In the genomic region with DNA sequence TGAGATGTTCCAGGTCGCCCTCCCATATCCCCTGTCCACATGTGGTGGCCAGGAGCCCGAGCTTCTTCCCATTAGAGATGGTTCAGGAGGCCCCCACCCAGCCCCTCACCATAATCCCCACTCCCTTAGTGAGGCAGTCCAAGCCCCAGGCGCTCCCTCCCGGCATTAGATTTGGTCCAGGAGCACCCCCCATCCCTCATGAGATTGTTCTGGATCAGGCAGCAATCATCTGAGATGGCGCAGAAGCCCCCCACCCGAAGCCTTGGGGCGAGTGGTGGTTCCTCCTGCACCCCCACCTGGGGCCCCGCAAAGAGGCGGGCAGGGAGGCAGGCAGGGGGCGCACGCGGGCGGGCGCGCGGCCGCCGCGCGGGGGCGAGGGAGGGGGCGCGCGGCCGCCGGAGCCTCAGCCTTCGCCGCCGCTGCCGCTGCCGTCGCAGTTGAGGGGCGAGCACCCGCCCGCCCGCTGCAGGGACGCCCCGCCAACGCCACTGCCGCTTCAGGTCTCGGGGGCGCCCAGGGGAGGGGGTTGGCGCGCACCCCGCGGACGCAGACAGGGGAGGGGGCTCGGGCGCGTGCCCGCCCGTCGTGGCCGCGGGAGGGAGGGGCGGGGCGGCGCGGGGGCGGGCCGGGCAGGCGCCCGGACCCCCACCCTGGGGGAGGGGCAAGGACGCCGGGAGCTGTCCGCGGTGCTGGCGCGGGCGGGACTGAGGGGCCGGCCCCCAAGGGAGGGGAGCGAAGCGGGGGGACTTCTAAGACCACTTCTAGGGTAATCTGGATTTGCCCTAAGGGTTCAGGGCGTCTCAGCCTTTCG, we compare ENCODE assay signal across 9 cellular contexts. TPM values are rescaled to one million over a fixed set of nuclear protein-coding genes. Genes with fewer than 3 reads are reported as not detected.
DNase-seq lines count a peak whose midpoint lies in the region; ATAC-seq and TF ChIP-seq lines count a peak whose summit lies in the region.
"Had no signal": no experiment of that assay in that cellular context is flagged by ENCODE, and none has a peak within 500 bp of the region (broad histone marks: within the 10 kb centered on the region; RNA-seq: fewer than 3 reads in every experiment).

No MANE protein-coding gene starts in this region.

- H2BK12ac ChIP-seq in neuronal stem cell (ENCODE audit: low read length) = no peak overlapping the region

- H3K14ac ChIP-seq in neuronal stem cell (ENCODE audit: low read length) = no peak overlapping the region

- H2AFZ ChIP-seq in neuronal stem cell (ENCODE audit: low read length) = peak overlapping the region; percentile 92

- no peaks in the 10 kb centered on the region for H3K9me3 ChIP-seq in neuronal stem cell (replicated peaks in 1 of 2; ENCODE audit: control insufficient read depth in 2 of 2, insufficient read depth in 1 of 2, low read depth in 1 of 2, low read length in 2 of 2)
- H3K9me3 ChIP-seq: right lobe of liver had no signal

- ATAC-seq in HG03196 (IDR thresholded peaks at IDR 0.05; ENCODE audit: unreplicated experiment) = no peak
- no peak for ATAC-seq in HG02588 (IDR thresholded peaks at IDR 0.05; ENCODE audit: unreplicated experiment)

- WGBS in neuronal stem cell (ENCODE audit: extremely low coverage in 2 of 2, insufficient read length in 2 of 2, insufficient replicate concordance in 1 of 2), 2 donors = no CpG with 5 or more reads among the region's 75 CpGs

- H3K4me2 ChIP-seq in neuronal stem cell (ENCODE audit: insufficient read depth, low read length, poor library complexity, severe bottlenecking) = peak overlapping the region; percentile 31

- H4K8ac ChIP-seq in neuronal stem cell (ENCODE audit: low read depth, low read length) = no peak overlapping the region

- H2BK15ac ChIP-seq in neuronal stem cell (ENCODE audit: low read length) = no peak overlapping the region

- peak; percentile 59 for DNase-seq in activated CD8-positive, alpha-beta memory T cell treated with anti-CD3 and anti-CD28 coated beads, Interleukin-2, amount 50 U/mL, for 48 hours
- DNase-seq in activated CD8-positive, alpha-beta memory T cell treated with anti-CD3 and anti-CD28 coated beads for 24 hours = no peak
- DNase-seq in choroid plexus epithelial cell (ENCODE audit: low read depth) (no peak), neuronal stem cell (ENCODE audit: low spot score) (peak; percentile 72), HPDE6-E6E7 (ENCODE audit: extremely low spot score) (no peak)

- H2BK5ac ChIP-seq in neuronal stem cell (ENCODE audit: low read length) = no peak overlapping the region

- H3K4ac ChIP-seq in neuronal stem cell (ENCODE audit: low read length) = no peak overlapping the region

- H3K18ac ChIP-seq in neuronal stem cell (ENCODE audit: low read length) = peak overlapping the region; percentile 93

- H3K4me3 ChIP-seq in choroid plexus epithelial cell (ENCODE audit: low read depth, low read length) (no peak overlapping the region), neuronal stem cell (ENCODE audit: low read length in 2 of 2) (peak overlapping the region; percentile 39 to 80)

- TF ChIP-seq CTCF in choroid plexus epithelial cell (conservative IDR thresholded peaks at IDR 0.05; ENCODE audit: low read depth, low read length) = peak; percentile 23

- no peaks in the 10 kb centered on the region for H3K79me1 ChIP-seq in neuronal stem cell (ENCODE audit: low read depth, low read length)

- H4K91ac ChIP-seq in neuronal stem cell (ENCODE audit: low read depth, low read length, poor library complexity) = no peak overlapping the region

- H3K23ac ChIP-seq in neuronal stem cell (ENCODE audit: low read depth, low read length, poor library complexity) = peak overlapping the region; percentile 57

- peaks cover 0 to 8% (median 2%) of the 10 kb centered on the region in 3 experiments for H3K27me3 ChIP-seq in neuronal stem cell (ENCODE audit: control insufficient read depth in 3 of 3, insufficient read depth in 3 of 3, low read depth in 1 of 3, low read length in 3 of 3)
- H3K27me3 ChIP-seq: right lobe of liver had no signal

- H3K27ac ChIP-seq in neuronal stem cell (replicated peaks; ENCODE audit: low read length) = no peak overlapping the region
- H3K27ac ChIP-seq: right lobe of liver had no signal

- no peak overlapping the region for H2BK120ac ChIP-seq in neuronal stem cell (ENCODE audit: low read depth, low read length)

- no peaks in the 10 kb centered on the region for H3K36me3 ChIP-seq in neuronal stem cell (replicated peaks in 1 of 2; ENCODE audit: control insufficient read depth in 2 of 2, insufficient read depth in 2 of 2, low read length in 2 of 2)
- H3K36me3 ChIP-seq: right lobe of liver had no signal

- peak overlapping the region; percentile 88 for H3K9ac ChIP-seq in neuronal stem cell (ENCODE audit: low read depth, low read length, poor library complexity)

- peaks cover 9 to 10% of the 10 kb centered on the region in 2 donors for H3K4me1 ChIP-seq in neuronal stem cell (ENCODE audit: control insufficient read depth in 2 of 2, insufficient read depth in 1 of 2, low read depth in 1 of 2, low read length in 2 of 2)
- H3K4me1 ChIP-seq: right lobe of liver had no signal

- peak overlapping the region; percentile 74 for H2AK5ac ChIP-seq in neuronal stem cell (ENCODE audit: low read depth, low read length)

TF ChIP-seq in PFSK-1, 5 proteins besides CTCF, POLR2A, EP300 and RAD21:
- TF ChIP-seq POLR2AphosphoS5 (IDR thresholded peaks at IDR 0.05; ENCODE audit: low read depth, low read length) = no peak
- TF ChIP-seq TAF1 (IDR thresholded peaks at IDR 0.05; ENCODE audit: borderline replicate concordance, insufficient read depth, low read length) = no peak
- no peak for TF ChIP-seq SIN3A (IDR thresholded peaks at IDR 0.05; ENCODE audit: borderline replicate concordance, insufficient read depth, low read length)
- TF ChIP-seq, protein P1, sequence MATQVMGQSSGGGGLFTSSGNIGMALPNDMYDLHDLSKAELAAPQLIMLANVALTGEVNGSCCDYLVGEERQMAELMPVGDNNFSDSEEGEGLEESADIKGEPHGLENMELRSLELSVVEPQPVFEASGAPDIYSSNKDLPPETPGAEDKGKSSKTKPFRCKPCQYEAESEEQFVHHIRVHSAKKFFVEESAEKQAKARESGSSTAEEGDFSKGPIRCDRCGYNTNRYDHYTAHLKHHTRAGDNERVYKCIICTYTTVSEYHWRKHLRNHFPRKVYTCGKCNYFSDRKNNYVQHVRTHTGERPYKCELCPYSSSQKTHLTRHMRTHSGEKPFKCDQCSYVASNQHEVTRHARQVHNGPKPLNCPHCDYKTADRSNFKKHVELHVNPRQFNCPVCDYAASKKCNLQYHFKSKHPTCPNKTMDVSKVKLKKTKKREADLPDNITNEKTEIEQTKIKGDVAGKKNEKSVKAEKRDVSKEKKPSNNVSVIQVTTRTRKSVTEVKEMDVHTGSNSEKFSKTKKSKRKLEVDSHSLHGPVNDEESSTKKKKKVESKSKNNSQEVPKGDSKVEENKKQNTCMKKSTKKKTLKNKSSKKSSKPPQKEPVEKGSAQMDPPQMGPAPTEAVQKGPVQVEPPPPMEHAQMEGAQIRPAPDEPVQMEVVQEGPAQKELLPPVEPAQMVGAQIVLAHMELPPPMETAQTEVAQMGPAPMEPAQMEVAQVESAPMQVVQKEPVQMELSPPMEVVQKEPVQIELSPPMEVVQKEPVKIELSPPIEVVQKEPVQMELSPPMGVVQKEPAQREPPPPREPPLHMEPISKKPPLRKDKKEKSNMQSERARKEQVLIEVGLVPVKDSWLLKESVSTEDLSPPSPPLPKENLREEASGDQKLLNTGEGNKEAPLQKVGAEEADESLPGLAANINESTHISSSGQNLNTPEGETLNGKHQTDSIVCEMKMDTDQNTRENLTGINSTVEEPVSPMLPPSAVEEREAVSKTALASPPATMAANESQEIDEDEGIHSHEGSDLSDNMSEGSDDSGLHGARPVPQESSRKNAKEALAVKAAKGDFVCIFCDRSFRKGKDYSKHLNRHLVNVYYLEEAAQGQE (IDR thresholded peaks at IDR 0.05; ENCODE audit: insufficient read depth in 1 of 2, low read depth in 2 of 2, low read length in 2 of 2) = peak; percentile 90 to 95
- no peak for TF ChIP-seq FOXP2 (optimal IDR thresholded peaks at IDR 0.05; ENCODE audit: borderline replicate concordance, extremely low read depth, extremely low read length, insufficient read depth)

RNA-seq across cellular contexts. Expression of gene SHKBP1, which starts 46.4 kb away (rescaled TPM):
- 147 TPM for polyA plus RNA-seq in PFSK-1 (2012; ENCODE audit: insufficient read length, low read depth)
- polyA plus RNA-seq in neuronal stem cell (2013, experiment 1 of 2) = 71.5 TPM
- 74.4 TPM for polyA plus RNA-seq in neuronal stem cell (2013, experiment 2 of 2)

Comparison
In these comparisons a context has a peak if more than half of its experiments do, and no peak if none do; other contexts are left out.
1. DNase-seq: peak in activated CD8-positive, alpha-beta memory T cell treated with anti-CD3 and anti-CD28 coated beads, Interleukin-2, amount 50 U/mL, for 48 hours (single experiment) and neuronal stem cell (single experiment); none in activated CD8-positive, alpha-beta memory T cell treated with anti-CD3 and anti-CD28 coated beads for 24 hours (single experiment), choroid plexus epithelial cell (single experiment) and HPDE6-E6E7 (single experiment).